Comparison of ENCODE assay signal across 9 cellular contexts in genomic region chr1:61588736-61589381, GRCh38.
DNase-seq lines count a peak whose midpoint lies in the region; ATAC-seq and TF ChIP-seq lines count a peak whose summit lies in the region.
"Had no signal": no experiment of that assay in that cellular context is flagged by ENCODE, and none has a peak within 500 bp of the region (broad histone marks: within the 10 kb centered on the region; RNA-seq: fewer than 3 reads in every experiment).

No MANE protein-coding gene starts in this region.

- no peaks in the 10 kb centered on the region for H3K4me1 Mint-ChIP-seq in activated T-cell treated with anti-CD3 and anti-CD28 coated beads, Interleukin-2, amount 50 U/mL, for 4 hours (ENCODE audit: low read depth)

- DNase-seq in DMS53 treated with DMSO at 0.1 percent for 48 hours (lab: John Stamatoyannopoulos, UW; ENCODE audit: unreplicated experiment) (peak; percentile 71), HuH-7.5 (ENCODE audit: low spot score) (peak; percentile 47), OCI-M1 (lab: John Stamatoyannopoulos, UW) (peak; percentile 81), foreskin fibroblast (peak; percentile 28 to 79), pulmonary artery endothelial cell (ENCODE audit: low read depth, low spot score) (peak; percentile 13), medulla oblongata (ENCODE audit: extremely low spot score) (no peak)
- peak; percentile 30 for DNase-seq in activated T-cell treated with anti-CD3 and anti-CD28 coated beads, Interleukin-2, amount 50 U/mL, for 4 hours

- H3K4me3 Mint-ChIP-seq in activated T-cell treated with anti-CD3 and anti-CD28 coated beads, Interleukin-2, amount 50 U/mL, for 4 hours: no peak overlapping the region
- H3K4me3 Mint-ChIP-seq: dendritic cell treated with granulocyte-macrophage colony-stimulating factor and Interleukin-4, amounts not matched to agents 40 ng/mL and 50 ng/mL, for 4 days had no signal

- H3K36me3 Mint-ChIP-seq in activated T-cell treated with anti-CD3 and anti-CD28 coated beads, Interleukin-2, amount 50 U/mL, for 4 hours (ENCODE audit: insufficient read depth): no peaks in the 10 kb centered on the region

- no peak overlapping the region for H3K4me3 ChIP-seq in foreskin fibroblast (ENCODE audit: low read depth in 1 of 2, low read length in 2 of 2)

- TF ChIP-seq CTCF in foreskin fibroblast (IDR thresholded peaks at IDR 0.05; ENCODE audit: low read depth, low read length): peak; percentile 85

- H3K9me3 Mint-ChIP-seq in activated T-cell treated with anti-CD3 and anti-CD28 coated beads, Interleukin-2, amount 50 U/mL, for 4 hours: no peaks in the 10 kb centered on the region
- H3K9me3 Mint-ChIP-seq: dendritic cell treated with granulocyte-macrophage colony-stimulating factor and Interleukin-4, amounts not matched to agents 40 ng/mL and 50 ng/mL, for 4 days had no signal

- peaks cover 8% of the 10 kb centered on the region for H3K27me3 Mint-ChIP-seq in activated T-cell treated with anti-CD3 and anti-CD28 coated beads, Interleukin-2, amount 50 U/mL, for 4 hours (ENCODE audit: low read depth)
- H3K27me3 Mint-ChIP-seq: dendritic cell treated with granulocyte-macrophage colony-stimulating factor and Interleukin-4, amounts not matched to agents 40 ng/mL and 50 ng/mL, for 4 days had no signal

- peak; percentile 87 for ATAC-seq in GM21619 (IDR thresholded peaks at IDR 0.05; ENCODE audit: unreplicated experiment)
- peak; percentile 87 to 88 for ATAC-seq in activated T-cell treated with anti-CD3 and anti-CD28 coated beads, Interleukin-2, amount 50 U/mL, for 4 hours
